7 cellular contexts compared by ENCODE assay signal in the genomic region with DNA sequence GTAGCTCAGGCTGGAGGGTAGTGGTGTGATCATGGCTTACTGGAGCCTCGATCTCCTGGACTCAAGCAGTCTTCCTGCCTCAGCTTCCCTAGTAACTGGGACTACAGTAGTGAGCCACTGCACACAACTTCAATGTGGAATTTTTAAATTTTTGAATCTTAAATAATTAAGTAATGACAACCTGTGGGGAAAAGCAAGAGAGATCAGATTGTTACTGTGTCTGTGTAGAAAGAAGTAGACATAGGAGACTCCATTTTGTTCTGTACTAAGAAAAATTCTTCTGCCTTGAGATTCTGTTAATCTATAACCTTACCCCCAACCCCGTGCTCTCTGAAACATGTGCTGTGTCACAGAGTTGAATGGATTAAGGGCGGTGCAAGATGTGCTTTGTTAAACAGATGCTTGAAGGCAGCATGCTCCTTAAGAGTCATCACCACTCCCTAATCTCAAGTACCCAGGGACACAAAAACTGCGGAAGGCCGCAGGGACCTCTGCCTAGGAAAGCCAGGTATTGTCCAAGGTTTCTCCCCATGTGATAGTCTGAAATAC. TPM values are rescaled to one million over a fixed set of nuclear protein-coding genes. Genes with fewer than 3 reads are reported as not detected.
DNase-seq lines count a peak whose midpoint lies in the region; ATAC-seq and TF ChIP-seq lines count a peak whose summit lies in the region.
"Not testable (repeated sequence)": the region's sequence is repeated elsewhere in the genome, so short reads cannot be mapped to it uniquely, and the experiment has no call there.

No MANE protein-coding gene starts in this region.

- H4K20me1 ChIP-seq in PC-3 (ENCODE audit: low read length); smooth muscle cell (ENCODE audit: low read depth): not testable (repeated sequence)

- TF ChIP-seq CTCF in Calu3 (IDR thresholded peaks at IDR 0.05; ENCODE audit: unreplicated experiment); PC-3 (conservative IDR thresholded peaks at IDR 0.05; ENCODE audit: low read depth, low read length); chondrocyte (IDR thresholded peaks at IDR 0.05); smooth muscle cell (IDR thresholded peaks at IDR 0.05; ENCODE audit: borderline replicate concordance, insufficient read depth, poor library complexity, severe bottlenecking): not testable (repeated sequence)

- not testable (repeated sequence) for H3K9me2 ChIP-seq in PC-3 (replicated peaks; ENCODE audit: low read length)

- WGBS in mesendoderm (ENCODE audit: extremely low coverage, insufficient coverage, low lambda C conversion rate), result no CpG with 5 or more reads among the region's 5 CpGs
- WGBS in smooth muscle cell (ENCODE audit: low lambda C conversion rate), result 67% methylated on average over 5 of the region's 5 CpGs

- not testable (repeated sequence) for H3K4me1 ChIP-seq in PC-3 (ENCODE audit: insufficient read depth, low read length); mesendoderm (ENCODE audit: control insufficient read depth, low read depth, low read length); smooth muscle cell (ENCODE audit: low read depth)

- not testable (repeated sequence) for H3K27me3 ChIP-seq in PC-3 (ENCODE audit: low read length); mesendoderm (ENCODE audit: insufficient read depth, low read length, poor library complexity); smooth muscle cell (ENCODE audit: low read depth)

- H3K4me1 Mint-ChIP-seq in Calu3 (ENCODE audit: low read depth, unreplicated experiment) (peaks cover 11% of the 10 kb centered on the region), chondrocyte (ENCODE audit: low read depth) (peaks cover 11% of the 10 kb centered on the region)
- H3K4me1 Mint-ChIP-seq in activated T-helper 2 cell treated with anti-CD3 and anti-CD28 coated beads, Interferon-gamma antibody, Interleukin-2, Interleukin-4, amounts not matched to agents 10 μg/mL and 5 μg/mL and 100 μg/mL, durations not matched to agents 14 hours and 24 hours and 36 hours (ENCODE audit: low read depth), result not testable (repeated sequence)

- not testable (repeated sequence) for H2BK15ac ChIP-seq in mesendoderm (replicated peaks; ENCODE audit: low read depth)

- not testable (repeated sequence) for H2BK120ac ChIP-seq in mesendoderm (ENCODE audit: low read depth, low read length)

- not testable (repeated sequence) for H3K27me3 Mint-ChIP-seq in Calu3 (ENCODE audit: unreplicated experiment); activated T-helper 2 cell treated with anti-CD3 and anti-CD28 coated beads, Interferon-gamma antibody, Interleukin-2, Interleukin-4, amounts not matched to agents 10 μg/mL and 5 μg/mL and 100 μg/mL, durations not matched to agents 14 hours and 24 hours and 36 hours (ENCODE audit: low read depth); chondrocyte (ENCODE audit: low read depth)

- not testable (repeated sequence) for H3K79me1 ChIP-seq in mesendoderm (ENCODE audit: low read length)

- DNase-seq in Calu3, result peak; percentile 31
- DNase-seq in PC-3; activated T-helper 2 cell treated with anti-CD3 and anti-CD28 coated beads, Interferon-gamma antibody, Interleukin-2, Interleukin-4, amounts not matched to agents 10 μg/mL and 5 μg/mL and 100 μg/mL, durations not matched to agents 14 hours and 24 hours and 36 hours (ENCODE audit: low spot score); chondrocyte (ENCODE audit: low spot score); mesendoderm; smooth muscle cell (lab: John Stamatoyannopoulos, UW; ENCODE audit: unreplicated experiment): not testable (repeated sequence)
- peak; percentile 36 for DNase-seq in kidney glomerular epithelial cell (lab: John Stamatoyannopoulos, UW)

- ATAC-seq in PC-3, result not testable (repeated sequence)

- not testable (repeated sequence) for BruUV-seq in Calu3 (replicated peaks; lab: Mats Ljungman, UMichigan); PC-3 (replicated peaks; lab: Mats Ljungman, UMichigan)

- H3K36me3 ChIP-seq in PC-3 (ENCODE audit: low read depth, low read length); mesendoderm (ENCODE audit: control insufficient read depth, insufficient read depth, low read length); smooth muscle cell (ENCODE audit: low read depth): not testable (repeated sequence)

- H3K4me2 ChIP-seq in PC-3 (ENCODE audit: low read length), result peak overlapping the region; percentile 91; the same call in 1 of the 2 replicates
- H3K4me2 ChIP-seq in mesendoderm (ENCODE audit: low read length), result not testable (repeated sequence)
- H3K4me2 ChIP-seq in smooth muscle cell, result peak overlapping the region; percentile 98

- H4K8ac ChIP-seq in mesendoderm (ENCODE audit: low read depth, low read length), result not testable (repeated sequence)

- not testable (repeated sequence) for H3K23ac ChIP-seq in mesendoderm (ENCODE audit: low read length)

- not testable (repeated sequence) for H2BK5ac ChIP-seq in mesendoderm (ENCODE audit: low read length)

- H3F3A ChIP-seq in PC-3 (ENCODE audit: low read length, unreplicated experiment); smooth muscle cell (ENCODE audit: low read depth): not testable (repeated sequence)

- H2AK5ac ChIP-seq in mesendoderm (ENCODE audit: low read length), result not testable (repeated sequence)

- H3K4me3 Mint-ChIP-seq in Calu3 (ENCODE audit: low read depth, unreplicated experiment), result peak overlapping the region; percentile 81
- peak overlapping the region; percentile 13 for H3K4me3 Mint-ChIP-seq in activated T-helper 2 cell treated with anti-CD3 and anti-CD28 coated beads, Interferon-gamma antibody, Interleukin-2, Interleukin-4, amounts not matched to agents 10 μg/mL and 5 μg/mL and 100 μg/mL, durations not matched to agents 14 hours and 24 hours and 36 hours (ENCODE audit: low read depth)
- peak overlapping the region; percentile 9 for H3K4me3 Mint-ChIP-seq in chondrocyte (ENCODE audit: unreplicated experiment)

- not testable (repeated sequence) for H4K5ac ChIP-seq in mesendoderm (ENCODE audit: low read length)

- H3K56ac ChIP-seq in mesendoderm (ENCODE audit: low read length), result not testable (repeated sequence)

- CTCF ChIA-PET in Calu3 (lab: Charles Lee); PC-3 (lab: Charles Lee): not testable (repeated sequence)

- H3K9me3 Mint-ChIP-seq in Calu3 (ENCODE audit: low read depth, unreplicated experiment); activated T-helper 2 cell treated with anti-CD3 and anti-CD28 coated beads, Interferon-gamma antibody, Interleukin-2, Interleukin-4, amounts not matched to agents 10 μg/mL and 5 μg/mL and 100 μg/mL, durations not matched to agents 14 hours and 24 hours and 36 hours; chondrocyte (ENCODE audit: low read depth): not testable (repeated sequence)

- not testable (repeated sequence) for H2AFZ ChIP-seq in PC-3 (ENCODE audit: low read length); smooth muscle cell (ENCODE audit: low read depth)

- H3K18ac ChIP-seq in mesendoderm (ENCODE audit: low read length), result not testable (repeated sequence)

- not testable (repeated sequence) for H3K4ac ChIP-seq in mesendoderm (ENCODE audit: low read depth, low read length)

- peaks cover 22% of the 10 kb centered on the region for H3K36me3 Mint-ChIP-seq in Calu3 (ENCODE audit: insufficient read depth, unreplicated experiment)
- H3K36me3 Mint-ChIP-seq in activated T-helper 2 cell treated with anti-CD3 and anti-CD28 coated beads, Interferon-gamma antibody, Interleukin-2, Interleukin-4, amounts not matched to agents 10 μg/mL and 5 μg/mL and 100 μg/mL, durations not matched to agents 14 hours and 24 hours and 36 hours (ENCODE audit: low read depth); chondrocyte (ENCODE audit: low read depth): not testable (repeated sequence)

- POLR2A ChIA-PET in PC-3 (lab: Charles Lee; ENCODE audit: unreplicated experiment), result not testable (repeated sequence)

- not testable (repeated sequence) for H3K9ac ChIP-seq in PC-3 (ENCODE audit: low read length); mesendoderm (ENCODE audit: low read length); smooth muscle cell (ENCODE audit: low read depth)

- peak overlapping the region; percentile 37 for H3K27ac Mint-ChIP-seq in Calu3 (ENCODE audit: unreplicated experiment)
- not testable (repeated sequence) for H3K27ac Mint-ChIP-seq in activated T-helper 2 cell treated with anti-CD3 and anti-CD28 coated beads, Interferon-gamma antibody, Interleukin-2, Interleukin-4, amounts not matched to agents 10 μg/mL and 5 μg/mL and 100 μg/mL, durations not matched to agents 14 hours and 24 hours and 36 hours
- peak overlapping the region; percentile 57 for H3K27ac Mint-ChIP-seq in chondrocyte (ENCODE audit: unreplicated experiment)

- not testable (repeated sequence) for H3K9me3 ChIP-seq in PC-3 (ENCODE audit: low read length); smooth muscle cell (replicated peaks; ENCODE audit: low read depth)

- intact Hi-C loops in Calu3 (cut with micrococcal nuclease; ENCODE audit: unreplicated experiment); PC-3 (cut with micrococcal nuclease): not testable (repeated sequence)
- intact Hi-C loops in activated T-helper 2 cell treated with anti-CD3 and anti-CD28 coated beads, Interferon-gamma antibody, Interleukin-2, Interleukin-4, amounts not matched to agents 10 μg/mL and 5 μg/mL and 100 μg/mL, durations not matched to agents 14 hours and 24 hours and 36 hours (cut with micrococcal nuclease), result loop anchor here (2.0 kb wide), 1 partner anchor 375 kb away; a partner anchor contains a TSS

- not testable (repeated sequence) for H3K4me3 ChIP-seq in PC-3 (ENCODE audit: low read length); mesendoderm (ENCODE audit: low read length); smooth muscle cell

- not testable (repeated sequence) for H3K27ac ChIP-seq in PC-3 (ENCODE audit: low read length); smooth muscle cell (ENCODE audit: low read depth)
- H3K27ac ChIP-seq in mesendoderm (ENCODE audit: low read depth, low read length), result peak overlapping the region; percentile 62

- H3K79me2 ChIP-seq in PC-3 (ENCODE audit: low read length) (peaks cover 42% of the 10 kb centered on the region), smooth muscle cell (ENCODE audit: low read depth) (peaks cover 19% of the 10 kb centered on the region)
- not testable (repeated sequence) for H3K79me2 ChIP-seq in mesendoderm (ENCODE audit: control insufficient read depth, insufficient read depth, low read length)

RNA-seq across cellular contexts. Expression of a gene that starts 1.8 kb away (rescaled TPM):
- total RNA-seq in Calu3 (2022) (42.1 and 44.1 TPM in 2 replicates), PC-3 (2014; rRNA removed) (21.9 and 22.0 TPM in 2 replicates), chondrocyte (22.9 to 29.8 TPM (median 27.3 TPM) in 3 replicates), smooth muscle cell (11.7 and 20.9 TPM in 2 replicates)
- total RNA-seq in activated T-helper 2 cell treated with anti-CD3 and anti-CD28 coated beads, Interferon-gamma antibody, Interleukin-2, Interleukin-4, amounts not matched to agents 10 μg/mL and 5 μg/mL and 100 μg/mL, durations not matched to agents 14 hours and 24 hours and 36 hours, result 14.3 and 19.0 TPM in 2 replicates
- 5.0 TPM for polyA plus RNA-seq in mesendoderm (2013, experiment 1 of 2)
- 5.6 TPM for polyA plus RNA-seq in mesendoderm (2013, experiment 2 of 2)
- polyA plus RNA-seq in smooth muscle cell, result 5.3 and 6.9 TPM in 2 replicates

RNA-seq across cellular contexts. Expression of a gene that starts 34.6 kb away (rescaled TPM):
- total RNA-seq in Calu3 (2022) (1.2 TPM in 2 replicates), PC-3 (2014; rRNA removed) (2.3 and 3.0 TPM in 2 replicates), chondrocyte (9.7 to 17.8 TPM (median 9.9 TPM) in 3 replicates), smooth muscle cell (15.3 and 19.1 TPM in 2 replicates)
- 1.5 and 1.6 TPM in 2 replicates for total RNA-seq in activated T-helper 2 cell treated with anti-CD3 and anti-CD28 coated beads, Interferon-gamma antibody, Interleukin-2, Interleukin-4, amounts not matched to agents 10 μg/mL and 5 μg/mL and 100 μg/mL, durations not matched to agents 14 hours and 24 hours and 36 hours
- polyA plus RNA-seq in mesendoderm (2013, experiment 1 of 2), result 22.9 TPM
- 23.2 TPM for polyA plus RNA-seq in mesendoderm (2013, experiment 2 of 2)
- 2.1 and 2.5 TPM in 2 replicates for polyA plus RNA-seq in smooth muscle cell

RNA-seq across cellular contexts. Expression of a gene that starts 53.8 kb away (rescaled TPM):
- total RNA-seq in Calu3 (2022), result 37.7 and 40.0 TPM in 2 replicates
- total RNA-seq in PC-3 (2014; rRNA removed), result 29.5 and 38.7 TPM in 2 replicates
- total RNA-seq in activated T-helper 2 cell treated with anti-CD3 and anti-CD28 coated beads, Interferon-gamma antibody, Interleukin-2, Interleukin-4, amounts not matched to agents 10 μg/mL and 5 μg/mL and 100 μg/mL, durations not matched to agents 14 hours and 24 hours and 36 hours, result 51.6 and 54.3 TPM in 2 replicates
- 2.9 to 10.2 TPM (median 6.8 TPM) in 3 replicates for total RNA-seq in chondrocyte
- polyA plus RNA-seq in mesendoderm (2013, experiment 1 of 2), result 28.7 TPM
- 27.1 TPM for polyA plus RNA-seq in mesendoderm (2013, experiment 2 of 2)
- total RNA-seq in smooth muscle cell, result 5.7 and 13.8 TPM in 2 replicates
- polyA plus RNA-seq in smooth muscle cell, result 2.1 and 2.9 TPM in 2 replicates

Comparison
In these comparisons a context has a peak if more than half of its experiments do, and no peak if none do; other contexts are left out.
1. H3K4me3 Mint-ChIP-seq: peak in every context shown above with its lines; median percentile 81 in Calu3; 13 in activated T-helper 2 cell treated with anti-CD3 and anti-CD28 coated beads, Interferon-gamma antibody, Interleukin-2, Interleukin-4, amounts not matched to agents 10 μg/mL and 5 μg/mL and 100 μg/mL, durations not matched to agents 14 hours and 24 hours and 36 hours; 9 in chondrocyte.